Comparison of ENCODE assay signal across 19 cellular contexts in the genomic region with DNA sequence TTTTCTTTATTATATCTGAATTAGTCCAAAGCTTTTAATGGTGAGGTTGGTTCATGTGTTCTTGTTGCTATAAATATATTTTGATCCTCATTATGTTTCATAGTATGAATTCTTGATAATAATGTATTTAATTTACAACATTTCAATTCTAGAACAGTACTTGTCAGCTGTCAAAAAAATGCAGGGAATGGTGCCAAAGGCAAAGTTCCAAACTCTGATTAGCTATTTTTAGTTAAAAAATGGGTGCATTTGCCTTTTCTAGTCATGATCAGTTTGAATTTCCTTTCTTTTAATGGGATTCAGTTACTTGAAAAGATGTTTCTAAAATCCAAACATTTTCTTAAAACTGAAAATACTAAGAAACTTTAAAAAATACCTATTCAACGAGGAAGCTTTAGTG.
"Had no signal": no experiment of that assay in that cellular context is flagged by ENCODE, and none has a peak within 500 bp of the region (broad histone marks: within the 10 kb centered on the region; RNA-seq: fewer than 3 reads in every experiment).

No MANE protein-coding gene starts in this region.

- H3K4me3 Mint-ChIP-seq: activated CD8-positive, alpha-beta T cell treated with anti-CD3 and anti-CD28 coated beads for 36 hours; activated naive CD8-positive, alpha-beta T cell; activated T-cell treated with anti-CD3 and anti-CD28 coated beads, Interleukin-2, amount 50 U/mL, for 4 hours; naive thymus-derived CD4-positive, alpha-beta T cell; stimulated activated naive B cell treated with anti-CD40 and anti-IgM and Interleukin-4, amounts not matched to agents 10 μg/mL and 1 μg/mL and 100 μg/mL, for 72 hours; T-helper 17 cell had no signal

- H3K9me3 Mint-ChIP-seq: activated CD8-positive, alpha-beta T cell treated with anti-CD3 and anti-CD28 coated beads for 36 hours; activated T-cell treated with anti-CD3 and anti-CD28 coated beads, Interleukin-2, amount 50 U/mL, for 4 hours; brain; immature natural killer cell; naive thymus-derived CD4-positive, alpha-beta T cell; stimulated activated naive B cell treated with anti-CD40 and anti-IgM and Interleukin-4, amounts not matched to agents 10 μg/mL and 1 μg/mL and 100 μg/mL, for 72 hours had no signal

- H3K27me3 Mint-ChIP-seq: activated CD8-positive, alpha-beta T cell treated with anti-CD3 and anti-CD28 coated beads for 36 hours; activated naive CD8-positive, alpha-beta T cell; brain; naive thymus-derived CD4-positive, alpha-beta T cell; stimulated activated naive B cell treated with anti-CD40 and anti-IgM and Interleukin-4, amounts not matched to agents 10 μg/mL and 1 μg/mL and 100 μg/mL, for 72 hours; T-helper 17 cell had no signal

- H3K36me3 ChIP-seq: pancreas had no signal

- H3K27me3 ChIP-seq: pancreas had no signal

- ATAC-seq: activated CD8-positive, alpha-beta T cell treated with anti-CD3 and anti-CD28 coated beads for 36 hours; activated T-cell treated with anti-CD3 and anti-CD28 coated beads, Interleukin-2, amount 50 U/mL, for 4 hours; left cardiac atrium; naive thymus-derived CD4-positive, alpha-beta T cell; pancreas; stimulated activated naive B cell treated with anti-CD40 and anti-IgM and Interleukin-4, amounts not matched to agents 10 μg/mL and 1 μg/mL and 100 μg/mL, for 72 hours; T-helper 17 cell had no signal

- H3K4me3 ChIP-seq: lung, pancreas, skin epidermis had no signal

- H3K9me3 ChIP-seq: pancreas had no signal

- H3K27ac Mint-ChIP-seq: activated CD8-positive, alpha-beta T cell treated with anti-CD3 and anti-CD28 coated beads for 36 hours; activated naive CD8-positive, alpha-beta T cell; stimulated activated naive B cell treated with anti-CD40 and anti-IgM and Interleukin-4, amounts not matched to agents 10 μg/mL and 1 μg/mL and 100 μg/mL, for 72 hours; T-helper 17 cell had no signal

- DNase-seq: activated CD4-positive, alpha-beta T cell treated with anti-CD3 and anti-CD28 coated beads for 48 hours; activated CD8-positive, alpha-beta T cell treated with anti-CD3 and anti-CD28 coated beads for 36 hours; activated gamma-delta T cell; activated T-cell treated with anti-CD3 and anti-CD28 coated beads, Interleukin-2, amount 50 U/mL, for 4 hours; amniotic stem cell; cerebellar nuclear complex; immature natural killer cell; left cardiac atrium; naive thymus-derived CD4-positive, alpha-beta T cell; pancreas; stimulated activated CD4-positive, alpha-beta T cell treated with anti-CD3 and anti-CD28 coated beads, Interleukin-15, amount 100 ng/mL, for 24 hours; stimulated activated CD4-positive, alpha-beta T cell treated with anti-CD3 and anti-CD28 coated beads, Interleukin-4, amount 100 ng/mL, for 1 hour; stimulated activated naive B cell treated with anti-CD40 and anti-IgM and Interleukin-4, amounts not matched to agents 10 μg/mL and 1 μg/mL and 100 μg/mL, for 72 hours; T-helper 17 cell; trophoblast cell had no signal

- H3K27ac ChIP-seq: pancreas, skin epidermis had no signal
